11 cellular contexts compared by ENCODE assay signal in the genomic region with DNA sequence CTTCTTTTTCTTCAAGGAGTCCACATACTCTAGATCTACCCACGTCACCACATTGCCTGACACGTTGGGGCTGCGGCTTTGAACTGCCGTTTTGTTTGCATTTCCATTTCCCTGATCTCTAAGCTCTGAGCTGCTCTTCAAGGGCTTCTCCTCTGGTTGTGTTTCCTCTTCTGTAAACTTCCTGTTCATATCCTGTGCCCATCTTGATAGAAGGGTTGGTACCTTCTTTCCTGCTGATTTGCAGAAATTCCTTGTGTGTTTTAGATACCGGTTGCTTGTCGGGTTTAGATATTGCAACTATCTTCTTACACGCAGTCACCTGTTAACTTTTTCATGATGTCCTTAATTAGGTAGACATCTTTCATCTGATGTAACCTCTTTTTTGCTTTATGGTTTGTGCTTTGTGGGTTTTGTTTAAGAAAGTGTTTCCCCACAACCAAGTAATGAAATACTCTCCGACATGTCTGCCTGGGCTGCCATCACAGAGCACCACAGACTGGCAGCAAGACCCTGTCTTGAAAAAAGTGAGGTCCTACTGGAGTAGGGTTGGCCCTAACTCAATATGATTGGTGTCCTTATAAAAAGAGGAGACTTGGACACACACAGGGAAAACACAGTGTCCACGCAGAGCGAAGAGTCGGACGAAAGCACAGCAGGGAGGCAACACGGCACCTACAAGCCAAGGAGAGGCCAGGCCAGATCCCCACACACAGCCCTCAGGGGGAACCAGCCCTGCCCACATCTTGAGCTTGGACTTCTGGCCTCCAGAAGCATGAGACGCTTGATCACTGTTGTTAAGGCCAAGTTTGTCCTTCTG.
DNase-seq lines count a peak whose midpoint lies in the region; ATAC-seq and TF ChIP-seq lines count a peak whose summit lies in the region.
"Had no signal": no experiment of that assay in that cellular context is flagged by ENCODE, and none has a peak within 500 bp of the region (broad histone marks: within the 10 kb centered on the region; RNA-seq: fewer than 3 reads in every experiment).

No MANE protein-coding gene starts in this region.

- H3K9me3 ChIP-seq in CD4-positive, alpha-beta T cell (ENCODE audit: control insufficient read depth, low read length) = peaks cover 24% of the 10 kb centered on the region
- H3K9me3 ChIP-seq in neuronal stem cell (replicated peaks in 1 of 2; ENCODE audit: control insufficient read depth in 2 of 2, insufficient read depth in 1 of 2, low read depth in 1 of 2, low read length in 2 of 2) = peaks cover 16 to 17% of the 10 kb centered on the region in 2 donors

- CTCF ChIA-PET in CD4-positive, alpha-beta T cell (lab: Charles Lee) = interaction anchor here (0.6 to 1.8 kb wide), 2 partner anchors 14 to 380 kb away, joined by 3 to 5 read pairs; no protein-coding TSS in a partner anchor
- CTCF ChIA-PET in T-cell (lab: Charles Lee) = interaction anchor here in 1 of 2 donors (1.0 kb wide), 3 partner anchors 14 to 18 kb away, joined by 4 to 6 read pairs (median 4); no protein-coding TSS in a partner anchor
- CTCF ChIA-PET in activated naive CD4-positive, alpha-beta T cell treated with anti-CD3 and anti-CD28 coated beads, Interleukin-2, amount 10 ng/mL, durations not matched to agents 7 days and 5 days (lab: Charles Lee) = interaction anchor here (1.0 to 1.3 kb wide), 2 partner anchors 18 to 257 kb away, joined by 4 read pairs; no protein-coding TSS in a partner anchor

- H2BK120ac ChIP-seq in neuronal stem cell (ENCODE audit: low read depth, low read length) = no peak overlapping the region

- no peaks in the 10 kb centered on the region for H3K4me1 ChIP-seq in neuronal stem cell (ENCODE audit: control insufficient read depth in 2 of 2, insufficient read depth in 1 of 2, low read depth in 1 of 2, low read length in 2 of 2)

- H3K23ac ChIP-seq in neuronal stem cell (ENCODE audit: low read depth, low read length, poor library complexity) = no peak overlapping the region

- H3K4me3 ChIP-seq in neuronal stem cell (ENCODE audit: low read length in 2 of 2) = no peak overlapping the region

- H3K9me3 Mint-ChIP-seq in CD4-positive, alpha-beta T cell = peaks cover 3% of the 10 kb centered on the region
- H3K9me3 Mint-ChIP-seq in T-cell (peaks cover 0 to 21% (median 7%) of the 10 kb centered on the region in 3 donors), natural killer cell (peaks cover 4 to 9% of the 10 kb centered on the region in 2 donors)
- H3K9me3 Mint-ChIP-seq in activated naive CD4-positive, alpha-beta T cell treated with anti-CD3 and anti-CD28 coated beads, Interleukin-2, amount 10 ng/mL, durations not matched to agents 7 days and 5 days = peaks cover 42% of the 10 kb centered on the region

- peak overlapping the region; percentile 86 for H3K27ac ChIP-seq in CD4-positive, alpha-beta T cell (ENCODE audit: low read depth, low read length)
- no peak overlapping the region for H3K27ac ChIP-seq in neuronal stem cell (replicated peaks; ENCODE audit: low read length)

- peak; percentile 86 for ATAC-seq in CD4-positive, alpha-beta T cell (ENCODE audit: poor library complexity)
- ATAC-seq in T-cell (replicated peaks in 1 of 4) = peak; percentile 89 to 94 (median 93)
- peak; percentile 78 to 94 (median 89) for ATAC-seq in natural killer cell
- no peak for ATAC-seq in HG02884 (IDR thresholded peaks at IDR 0.05; ENCODE audit: unreplicated experiment)
- ATAC-seq in esophagus mucosa = no peak
- ATAC-seq: HCT116 had no signal

- H2BK5ac ChIP-seq in neuronal stem cell (ENCODE audit: low read length) = no peak overlapping the region

- no peak overlapping the region for H2AFZ ChIP-seq in neuronal stem cell (ENCODE audit: low read length)

- no peak for TF ChIP-seq CTCF in CD4-positive, alpha-beta T cell (IDR thresholded peaks at IDR 0.05)
- TF ChIP-seq CTCF in natural killer cell (IDR thresholded peaks at IDR 0.05) = no peak

- no CpG with 5 or more reads among the region's 14 CpGs for WGBS in neuronal stem cell (ENCODE audit: extremely low coverage in 2 of 2, insufficient read length in 2 of 2, insufficient replicate concordance in 1 of 2), 2 donors

- no peak overlapping the region for H3K9ac ChIP-seq in neuronal stem cell (ENCODE audit: low read depth, low read length, poor library complexity)

- no peak overlapping the region for H2AK5ac ChIP-seq in neuronal stem cell (ENCODE audit: low read depth, low read length)

- no peaks in the 10 kb centered on the region for H3K27me3 ChIP-seq in CD4-positive, alpha-beta T cell (ENCODE audit: control insufficient read depth, insufficient read depth, low read length)
- no peaks in the 10 kb centered on the region for H3K27me3 ChIP-seq in neuronal stem cell (ENCODE audit: control insufficient read depth in 3 of 3, insufficient read depth in 3 of 3, low read depth in 1 of 3, low read length in 3 of 3)

- H2BK12ac ChIP-seq in neuronal stem cell (ENCODE audit: low read length) = no peak overlapping the region

- peaks cover 54% of the 10 kb centered on the region for H3K4me1 Mint-ChIP-seq in CD4-positive, alpha-beta T cell (ENCODE audit: low read depth)
- H3K4me1 Mint-ChIP-seq in T-cell = peaks cover 52 to 68% (median 66%) of the 10 kb centered on the region in 3 donors
- H3K4me1 Mint-ChIP-seq in activated naive CD4-positive, alpha-beta T cell treated with anti-CD3 and anti-CD28 coated beads, Interleukin-2, amount 10 ng/mL, durations not matched to agents 7 days and 5 days = peaks cover 70% of the 10 kb centered on the region
- peaks cover 21 to 43% of the 10 kb centered on the region in 2 donors for H3K4me1 Mint-ChIP-seq in natural killer cell

- peak overlapping the region; percentile 86 for H3K4me3 Mint-ChIP-seq in CD4-positive, alpha-beta T cell
- H3K4me3 Mint-ChIP-seq in T-cell = peak overlapping the region; percentile 75 to 79 (median 78)
- H3K4me3 Mint-ChIP-seq in activated naive CD4-positive, alpha-beta T cell treated with anti-CD3 and anti-CD28 coated beads, Interleukin-2, amount 10 ng/mL, durations not matched to agents 7 days and 5 days = peak overlapping the region; percentile 76
- H3K4me3 Mint-ChIP-seq in natural killer cell = peak overlapping the region; percentile 85

- H2BK15ac ChIP-seq in neuronal stem cell (ENCODE audit: low read length) = no peak overlapping the region

- no peaks in the 10 kb centered on the region for H3K79me1 ChIP-seq in neuronal stem cell (ENCODE audit: low read depth, low read length)

- intact Hi-C loops in CD4-positive, alpha-beta T cell (cut with DNase I, micrococcal nuclease) = loop anchor here (1.0 to 10.0 kb wide), 5 partner anchors 13 to 256 kb away; a partner anchor contains a TSS
- intact Hi-C loops in natural killer cell (cut with micrococcal nuclease) = loop anchor here (1.0 to 2.0 kb wide), 2 partner anchors 8 to 14 kb away; no protein-coding TSS in a partner anchor

- DNase-seq in CD4-positive, alpha-beta T cell = peak; percentile 59 to 85 (median 66)
- DNase-seq in T-cell (peak; percentile 49 to 94 (median 81)), natural killer cell (peak; percentile 60), SK-N-DZ (ENCODE audit: low spot score) (no peak), neuronal stem cell (ENCODE audit: low spot score) (no peak)
- peak; percentile 88 for DNase-seq in activated naive CD4-positive, alpha-beta T cell treated with anti-CD3 and anti-CD28 coated beads, Interleukin-2, amount 10 ng/mL, durations not matched to agents 7 days and 5 days
- DNase-seq: NCI-H2081 treated with DMSO at 0.1 percent for 48 hours, retina had no signal

- H3K4ac ChIP-seq in neuronal stem cell (ENCODE audit: low read length) = no peak overlapping the region

- no peaks in the 10 kb centered on the region for H3K27me3 Mint-ChIP-seq in CD4-positive, alpha-beta T cell
- H3K27me3 Mint-ChIP-seq in T-cell (no peaks in the 10 kb centered on the region), natural killer cell (ENCODE audit: low read depth in 2 of 2) (no peaks in the 10 kb centered on the region)
- H3K27me3 Mint-ChIP-seq in activated naive CD4-positive, alpha-beta T cell treated with anti-CD3 and anti-CD28 coated beads, Interleukin-2, amount 10 ng/mL, durations not matched to agents 7 days and 5 days = no peaks in the 10 kb centered on the region

- peak overlapping the region; percentile 97 for H3K27ac Mint-ChIP-seq in CD4-positive, alpha-beta T cell
- H3K27ac Mint-ChIP-seq in T-cell = peak overlapping the region; percentile 99 to 100
- H3K27ac Mint-ChIP-seq in activated naive CD4-positive, alpha-beta T cell treated with anti-CD3 and anti-CD28 coated beads, Interleukin-2, amount 10 ng/mL, durations not matched to agents 7 days and 5 days = peak overlapping the region; percentile 100
- H3K27ac Mint-ChIP-seq in natural killer cell = peak overlapping the region; percentile 87 to 92

- H3K4me2 ChIP-seq in neuronal stem cell (ENCODE audit: insufficient read depth, low read length, poor library complexity, severe bottlenecking) = no peak overlapping the region

- POLR2A ChIA-PET in CD4-positive, alpha-beta T cell (lab: Charles Lee) = interaction anchor here (0.7 to 4.4 kb wide), 21 partner anchors 8 to 356 kb away, joined by 3 to 61 read pairs (median 4); a partner anchor contains a TSS
- POLR2A ChIA-PET in T-cell (lab: Charles Lee) = interaction anchor here in 1 of 2 donors (0.6 to 1.8 kb wide), 3 partner anchors 14 to 346 kb away, joined by 3 to 14 read pairs (median 4); no protein-coding TSS in a partner anchor

- no peak overlapping the region for H3K18ac ChIP-seq in neuronal stem cell (ENCODE audit: low read length)

- no peaks in the 10 kb centered on the region for H3K36me3 ChIP-seq in neuronal stem cell (replicated peaks in 1 of 2; ENCODE audit: control insufficient read depth in 2 of 2, insufficient read depth in 2 of 2, low read length in 2 of 2)

- no peak overlapping the region for H4K91ac ChIP-seq in neuronal stem cell (ENCODE audit: low read depth, low read length, poor library complexity)

- peaks cover 52% of the 10 kb centered on the region for H3K36me3 Mint-ChIP-seq in CD4-positive, alpha-beta T cell (ENCODE audit: low read depth)
- H3K36me3 Mint-ChIP-seq in T-cell (peaks cover 30% of the 10 kb centered on the region), natural killer cell (peaks cover 14% of the 10 kb centered on the region)
- H3K36me3 Mint-ChIP-seq in activated naive CD4-positive, alpha-beta T cell treated with anti-CD3 and anti-CD28 coated beads, Interleukin-2, amount 10 ng/mL, durations not matched to agents 7 days and 5 days = peaks cover 51% of the 10 kb centered on the region

- no peak overlapping the region for H3K14ac ChIP-seq in neuronal stem cell (ENCODE audit: low read length)

- H4K8ac ChIP-seq in neuronal stem cell (ENCODE audit: low read depth, low read length) = no peak overlapping the region

Comparison
In these comparisons a context has a peak if more than half of its experiments do, and no peak if none do; other contexts are left out.
1. ATAC-seq: peak in CD4-positive, alpha-beta T cell (single experiment), T-cell (4 of 4) and natural killer cell (3 of 3); none in HG02884 (single experiment) and esophagus mucosa (single experiment).
2. DNase-seq: peak in CD4-positive, alpha-beta T cell (10 of 10), T-cell (34 of 34), activated naive CD4-positive, alpha-beta T cell treated with anti-CD3 and anti-CD28 coated beads, Interleukin-2, amount 10 ng/mL, durations not matched to agents 7 days and 5 days (single experiment) and natural killer cell (single experiment); none in SK-N-DZ (single experiment) and neuronal stem cell (single experiment).
3. Peak in every context shown above with its lines, with median percentiles within 50 percentile points of each other: H3K27ac Mint-ChIP-seq and H3K4me3 Mint-ChIP-seq.